ENCODE assay signal across 1 cellular context in genomic region chr16:10078541-10078949, GRCh38.
TF ChIP-seq lines count a peak whose summit lies in the region.

No MANE protein-coding gene starts in this region.

TF ChIP-seq in HepG2, 621 proteins besides CTCF, POLR2A, EP300 and RAD21 (continued from another document):
- TF ChIP-seq HOMEZ (CRISPR knock-in tag; IDR thresholded peaks at IDR 0.05; ENCODE audit: low read depth): no peak
- TF ChIP-seq ZNF83 (CRISPR knock-in tag; IDR thresholded peaks at IDR 0.05; ENCODE audit: borderline replicate concordance): no peak
- TF ChIP-seq, protein P1, sequence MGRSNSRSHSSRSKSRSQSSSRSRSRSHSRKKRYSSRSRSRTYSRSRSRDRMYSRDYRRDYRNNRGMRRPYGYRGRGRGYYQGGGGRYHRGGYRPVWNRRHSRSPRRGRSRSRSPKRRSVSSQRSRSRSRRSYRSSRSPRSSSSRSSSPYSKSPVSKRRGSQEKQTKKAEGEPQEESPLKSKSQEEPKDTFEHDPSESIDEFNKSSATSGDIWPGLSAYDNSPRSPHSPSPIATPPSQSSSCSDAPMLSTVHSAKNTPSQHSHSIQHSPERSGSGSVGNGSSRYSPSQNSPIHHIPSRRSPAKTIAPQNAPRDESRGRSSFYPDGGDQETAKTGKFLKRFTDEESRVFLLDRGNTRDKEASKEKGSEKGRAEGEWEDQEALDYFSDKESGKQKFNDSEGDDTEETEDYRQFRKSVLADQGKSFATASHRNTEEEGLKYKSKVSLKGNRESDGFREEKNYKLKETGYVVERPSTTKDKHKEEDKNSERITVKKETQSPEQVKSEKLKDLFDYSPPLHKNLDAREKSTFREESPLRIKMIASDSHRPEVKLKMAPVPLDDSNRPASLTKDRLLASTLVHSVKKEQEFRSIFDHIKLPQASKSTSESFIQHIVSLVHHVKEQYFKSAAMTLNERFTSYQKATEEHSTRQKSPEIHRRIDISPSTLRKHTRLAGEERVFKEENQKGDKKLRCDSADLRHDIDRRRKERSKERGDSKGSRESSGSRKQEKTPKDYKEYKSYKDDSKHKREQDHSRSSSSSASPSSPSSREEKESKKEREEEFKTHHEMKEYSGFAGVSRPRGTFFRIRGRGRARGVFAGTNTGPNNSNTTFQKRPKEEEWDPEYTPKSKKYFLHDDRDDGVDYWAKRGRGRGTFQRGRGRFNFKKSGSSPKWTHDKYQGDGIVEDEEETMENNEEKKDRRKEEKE (IDR thresholded peaks at IDR 0.05): no peak
